Comparison of ENCODE assay signal across 18 cellular contexts in genomic region chr6:2852514-2852855, GRCh38. TPM values are rescaled to one million over a fixed set of nuclear protein-coding genes. Genes with fewer than 3 reads are reported as not detected.
DNase-seq lines count a peak whose midpoint lies in the region; ATAC-seq and TF ChIP-seq lines count a peak whose summit lies in the region.
"Had no signal": no experiment of that assay in that cellular context is flagged by ENCODE, and none has a peak within 500 bp of the region (broad histone marks: within the 10 kb centered on the region; RNA-seq: fewer than 3 reads in every experiment).

No MANE protein-coding gene starts in this region.

- H3K4me3 Mint-ChIP-seq in activated CD8-positive, alpha-beta memory T cell treated with anti-CD3 and anti-CD28 coated beads, Interleukin-2, amount 10 ng/mL, durations not matched to agents 7 days and 5 days, result no peak overlapping the region
- H3K4me3 Mint-ChIP-seq in effector memory CD8-positive, alpha-beta T cell, result no peak overlapping the region
- no peak overlapping the region for H3K4me3 Mint-ChIP-seq in stimulated activated memory B cell treated with anti-CD40 and anti-IgM and Interleukin-4, amounts not matched to agents 10 μg/mL and 1 μg/mL and 100 μg/mL, for 72 hours

- H3K27ac ChIP-seq in PC-3 (ENCODE audit: low read length) (peak overlapping the region; percentile 99), esophagus muscularis mucosa (replicated peaks in 1 of 4) (no peak overlapping the region)

- peaks cover 72% of the 10 kb centered on the region for H3K4me1 Mint-ChIP-seq in activated CD8-positive, alpha-beta memory T cell treated with anti-CD3 and anti-CD28 coated beads, Interleukin-2, amount 10 ng/mL, durations not matched to agents 7 days and 5 days
- H3K4me1 Mint-ChIP-seq in effector memory CD8-positive, alpha-beta T cell (ENCODE audit: low read depth in 2 of 2), result peaks cover 41 to 47% of the 10 kb centered on the region in 2 donors
- peaks cover 66% of the 10 kb centered on the region for H3K4me1 Mint-ChIP-seq in stimulated activated memory B cell treated with anti-CD40 and anti-IgM and Interleukin-4, amounts not matched to agents 10 μg/mL and 1 μg/mL and 100 μg/mL, for 72 hours

- ATAC-seq in activated CD8-positive, alpha-beta memory T cell treated with anti-CD3 and anti-CD28 coated beads, Interleukin-2, amount 10 ng/mL, durations not matched to agents 7 days and 5 days, result no peak
- ATAC-seq in PC-3 (no peak), GM18873 (IDR thresholded peaks at IDR 0.05; ENCODE audit: low FRiP score, unreplicated experiment) (no peak)
- ATAC-seq in effector memory CD8-positive, alpha-beta T cell (replicated peaks), result no peak
- no peak for ATAC-seq in stimulated activated memory B cell treated with anti-CD40 and anti-IgM and Interleukin-4, amounts not matched to agents 10 μg/mL and 1 μg/mL and 100 μg/mL, for 72 hours
- ATAC-seq: right cardiac atrium had no signal

- no peak for TF ChIP-seq EP300 in esophagus muscularis mucosa (IDR thresholded peaks at IDR 0.05)

- no peak for DNase-seq in activated CD8-positive, alpha-beta memory T cell treated with anti-CD3 and anti-CD28 coated beads, Interleukin-2, amount 10 ng/mL, durations not matched to agents 7 days and 5 days
- no peak for DNase-seq in activated CD8-positive, alpha-beta memory T cell treated with anti-CD3 and anti-CD28 coated beads, Interleukin-2, amount 50 U/mL, for 4 hours
- DNase-seq in PC-3 (no peak), esophagus muscularis mucosa (ENCODE audit: extremely low spot score) (no peak), NCI-H2081 treated with DMSO at 0.1 percent for 48 hours (lab: John Stamatoyannopoulos, UW) (no peak)
- DNase-seq in effector memory CD8-positive, alpha-beta T cell, result no peak
- DNase-seq: activated naive CD4-positive, alpha-beta T cell treated with Interleukin-2 at 50 U/mL for 16 hours; COR-L47; MM.1S; NCI-H1930; NCI-H446 treated with DMSO at 0.1 percent for 48 hours; nucleus accumbens; right cardiac atrium; stimulated activated CD4-positive, alpha-beta T cell treated with anti-CD3 and anti-CD28 coated beads, Interleukin-15, amount 100 ng/mL, for 24 hours; stimulated activated naive CD4-positive, alpha-beta T cell treated with Interleukin-2 at 50 U/mL for 16 hours; upper lobe of left lung had no signal

- H3K9me3 ChIP-seq in PC-3 (ENCODE audit: low read length) (no peaks in the 10 kb centered on the region), esophagus muscularis mucosa (no peaks in the 10 kb centered on the region)
- H3K9me3 ChIP-seq: upper lobe of left lung had no signal

- 78% methylated on average over 6 of the region's 6 CpGs for WGBS in esophagus muscularis mucosa

- TF ChIP-seq CTCF in PC-3 (conservative IDR thresholded peaks at IDR 0.05; ENCODE audit: low read depth, low read length) (no peak), esophagus muscularis mucosa (IDR thresholded peaks at IDR 0.05) (no peak)

- no peaks in the 10 kb centered on the region for H3K9me2 ChIP-seq in PC-3 (replicated peaks; ENCODE audit: low read length)

- H3K4me1 ChIP-seq in PC-3 (ENCODE audit: insufficient read depth, low read length) (peaks cover 34% of the 10 kb centered on the region), esophagus muscularis mucosa (peaks cover 10 to 28% (median 23%) of the 10 kb centered on the region in 4 donors)

- no peak for TF ChIP-seq POLR2A in esophagus muscularis mucosa (IDR thresholded peaks at IDR 0.05; ENCODE audit: low read depth)

- peaks cover 2% of the 10 kb centered on the region for H3K36me3 Mint-ChIP-seq in activated CD8-positive, alpha-beta memory T cell treated with anti-CD3 and anti-CD28 coated beads, Interleukin-2, amount 10 ng/mL, durations not matched to agents 7 days and 5 days
- H3K36me3 Mint-ChIP-seq in effector memory CD8-positive, alpha-beta T cell (ENCODE audit: insufficient read depth), result peaks cover 4% of the 10 kb centered on the region
- H3K36me3 Mint-ChIP-seq in stimulated activated memory B cell treated with anti-CD40 and anti-IgM and Interleukin-4, amounts not matched to agents 10 μg/mL and 1 μg/mL and 100 μg/mL, for 72 hours, result peaks cover 12% of the 10 kb centered on the region

- no peaks in the 10 kb centered on the region for H3K27me3 Mint-ChIP-seq in activated CD8-positive, alpha-beta memory T cell treated with anti-CD3 and anti-CD28 coated beads, Interleukin-2, amount 10 ng/mL, durations not matched to agents 7 days and 5 days
- no peaks in the 10 kb centered on the region for H3K27me3 Mint-ChIP-seq in effector memory CD8-positive, alpha-beta T cell
- H3K27me3 Mint-ChIP-seq in stimulated activated memory B cell treated with anti-CD40 and anti-IgM and Interleukin-4, amounts not matched to agents 10 μg/mL and 1 μg/mL and 100 μg/mL, for 72 hours, result no peaks in the 10 kb centered on the region

- CTCF ChIA-PET in activated CD8-positive, alpha-beta memory T cell treated with anti-CD3 and anti-CD28 coated beads, Interleukin-2, amount 10 ng/mL, durations not matched to agents 7 days and 5 days (lab: Charles Lee), result no interaction called here
- CTCF ChIA-PET in PC-3 (lab: Charles Lee), result no interaction called here

- H3K36me3 ChIP-seq in PC-3 (ENCODE audit: low read depth, low read length), result no peaks in the 10 kb centered on the region
- no peaks in the 10 kb centered on the region for H3K36me3 ChIP-seq in esophagus muscularis mucosa
- H3K36me3 ChIP-seq: upper lobe of left lung had no signal

- H3K27ac Mint-ChIP-seq in activated CD8-positive, alpha-beta memory T cell treated with anti-CD3 and anti-CD28 coated beads, Interleukin-2, amount 10 ng/mL, durations not matched to agents 7 days and 5 days, result peak overlapping the region; percentile 50
- H3K27ac Mint-ChIP-seq in effector memory CD8-positive, alpha-beta T cell, result peak overlapping the region; percentile 93 to 99
- H3K27ac Mint-ChIP-seq in stimulated activated memory B cell treated with anti-CD40 and anti-IgM and Interleukin-4, amounts not matched to agents 10 μg/mL and 1 μg/mL and 100 μg/mL, for 72 hours, result peak overlapping the region; percentile 99

- intact Hi-C loops in PC-3 (cut with micrococcal nuclease) (no loop called here), esophagus muscularis mucosa (cut with DNase I) (no loop called here)

- POLR2A ChIA-PET in PC-3 (lab: Charles Lee; ENCODE audit: unreplicated experiment), result no interaction called here

- H3K9ac ChIP-seq in PC-3 (ENCODE audit: low read length), result peak overlapping the region; percentile 98; the same call in 1 of the 2 replicates

- no peaks in the 10 kb centered on the region for H4K20me1 ChIP-seq in PC-3 (ENCODE audit: low read length)

- H2AFZ ChIP-seq in PC-3 (ENCODE audit: low read length), result no peak overlapping the region

- H3K79me2 ChIP-seq in PC-3 (ENCODE audit: low read length), result no peaks in the 10 kb centered on the region

- no peaks in the 10 kb centered on the region for H3F3A ChIP-seq in PC-3 (ENCODE audit: low read length, unreplicated experiment)

- no peaks in the 10 kb centered on the region for H3K9me3 Mint-ChIP-seq in activated CD8-positive, alpha-beta memory T cell treated with anti-CD3 and anti-CD28 coated beads, Interleukin-2, amount 10 ng/mL, durations not matched to agents 7 days and 5 days (ENCODE audit: low read depth)
- no peaks in the 10 kb centered on the region for H3K9me3 Mint-ChIP-seq in effector memory CD8-positive, alpha-beta T cell
- peaks cover 10% of the 10 kb centered on the region for H3K9me3 Mint-ChIP-seq in stimulated activated memory B cell treated with anti-CD40 and anti-IgM and Interleukin-4, amounts not matched to agents 10 μg/mL and 1 μg/mL and 100 μg/mL, for 72 hours

- no peaks in the 10 kb centered on the region for H3K27me3 ChIP-seq in PC-3 (ENCODE audit: low read length)
- H3K27me3 ChIP-seq in esophagus muscularis mucosa, result no peaks in the 10 kb centered on the region
- H3K27me3 ChIP-seq: upper lobe of left lung had no signal

- H3K4me2 ChIP-seq in PC-3 (ENCODE audit: low read length), result no peak overlapping the region

- H3K4me3 ChIP-seq in PC-3 (ENCODE audit: low read length) (no peak overlapping the region), esophagus muscularis mucosa (no peak overlapping the region)
- H3K4me3 ChIP-seq: upper lobe of left lung had no signal

- BruUV-seq in PC-3 (replicated peaks; lab: Mats Ljungman, UMichigan), result no TSS peak

RNA-seq across cellular contexts. Expression of gene SERPINB1, which starts 10.8 kb away (rescaled TPM):
- total RNA-seq in activated CD8-positive, alpha-beta memory T cell treated with anti-CD3 and anti-CD28 coated beads, Interleukin-2, amount 10 ng/mL, durations not matched to agents 7 days and 5 days, result 10 to 100 TPM; 55.2 to 65.7 TPM
- total RNA-seq in PC-3 (2014; rRNA removed), result 78.7 and 133 TPM in 2 replicates
- total RNA-seq in esophagus muscularis mucosa, result 100 to 1,000 TPM in 1 of 4 donors, 10 to 100 TPM in 3; 23.3 to 123 (median 29.9) TPM

RNA-seq across cellular contexts. Expression of gene SERPINB9, which starts 50.6 kb away (rescaled TPM):
- total RNA-seq in activated CD8-positive, alpha-beta memory T cell treated with anti-CD3 and anti-CD28 coated beads, Interleukin-2, amount 10 ng/mL, durations not matched to agents 7 days and 5 days, result 10 to 100 TPM; 56.0 to 94.9 TPM
- total RNA-seq in PC-3 (2014; rRNA removed) (0.26 and 0.92 TPM in 2 replicates), esophagus muscularis mucosa (10 to 100 TPM in 1 of 4 donors, 1 to 10 TPM in 3; 5.4 to 17.7 (median 6.2) TPM)
